In genomic region chr9:71357346-71357745, GRCh38 we compare ENCODE assay signal across 28 cellular contexts.
"Had no signal": no experiment of that assay in that cellular context is flagged by ENCODE, and none has a peak within 500 bp of the region (broad histone marks: within the 10 kb centered on the region; RNA-seq: fewer than 3 reads in every experiment).

No MANE protein-coding gene starts in this region.

- ATAC-seq: activated CD4-positive, CD25-positive, alpha-beta regulatory T cell treated with anti-CD3 and anti-CD28 coated beads, Interleukin-2, amount 50 U/mL, for 24 hours; body of pancreas; naive thymus-derived CD4-positive, alpha-beta T cell; pancreas had no signal

- H3K36me3 ChIP-seq: adrenal gland, pancreas, prostate gland, tibial nerve had no signal

- H3K27me3 ChIP-seq: adrenal gland, body of pancreas, tibial nerve had no signal

- DNase-seq: activated CD4-positive, alpha-beta memory T cell treated with anti-CD3 and anti-CD28 coated beads for 36 hours; activated CD4-positive, alpha-beta T cell treated with anti-CD3 and anti-CD28 coated beads for 48 hours; activated CD8-positive, alpha-beta memory T cell treated with anti-CD3 and anti-CD28 coated beads, Interleukin-2, amount 50 U/mL, for 4 hours; activated effector memory CD4-positive, alpha-beta T cell treated with anti-CD3 and anti-CD28 coated beads, Interleukin-2, amount 50 U/mL, for 16 hours; activated naive CD4-positive, alpha-beta T cell treated with anti-CD3 and anti-CD28 coated beads for 36 hours; activated naive CD8-positive, alpha-beta T cell treated with anti-CD3 and anti-CD28 coated beads for 36 hours; activated T-cell treated with anti-CD3 and anti-CD28 coated beads, Interleukin-2, amount 50 U/mL, for 1 hour; adrenal gland; aorta; body of pancreas; dermis blood vessel endothelial cell; effector CD4-positive, alpha-beta T cell; erythroblast; head of caudate nucleus; hypothalamus; immature natural killer cell; midbrain; naive thymus-derived CD4-positive, alpha-beta T cell; nucleus accumbens; pancreas; retina; stimulated activated CD4-positive, alpha-beta T cell treated with anti-CD3 and anti-CD28 coated beads, Interleukin-15, amount 100 ng/mL, for 24 hours; stimulated activated naive CD4-positive, alpha-beta T cell; T-helper 9 cell had no signal

- H3K27ac ChIP-seq: adrenal gland, body of pancreas, pancreas, prostate gland, tibial nerve, VCaP had no signal

- H3K4me1 ChIP-seq: adrenal gland, body of pancreas, pancreas, prostate gland had no signal

- H3K9me3 ChIP-seq: adrenal gland, body of pancreas, pancreas, prostate gland, tibial nerve had no signal

- H3K4me3 ChIP-seq: adrenal gland, body of pancreas, pancreas, prostate gland, tibial nerve had no signal
